In the genomic region with DNA sequence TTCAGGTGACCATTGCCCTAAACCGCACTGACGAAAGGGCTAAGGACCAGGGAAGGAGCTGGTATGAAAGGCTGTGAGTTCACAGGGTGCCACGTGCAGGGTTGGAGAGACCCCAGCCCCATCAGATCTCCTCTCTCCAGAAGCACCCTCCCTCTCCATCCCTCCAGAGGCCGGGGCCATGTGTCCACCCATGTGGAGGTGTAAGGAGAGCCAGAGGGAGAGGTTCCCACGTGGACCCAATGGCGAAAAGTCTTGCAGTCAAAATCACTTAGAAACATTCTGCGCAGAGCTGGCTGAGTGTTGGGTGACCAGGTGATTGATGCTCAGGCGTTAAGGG, we compare ENCODE assay signal across 2 cellular contexts.
TF ChIP-seq lines count a peak whose summit lies in the region.

No MANE protein-coding gene starts in this region.

TF ChIP-seq in H1, 55 proteins besides CTCF, POLR2A, EP300 and RAD21:
- TF ChIP-seq, protein P1, sequence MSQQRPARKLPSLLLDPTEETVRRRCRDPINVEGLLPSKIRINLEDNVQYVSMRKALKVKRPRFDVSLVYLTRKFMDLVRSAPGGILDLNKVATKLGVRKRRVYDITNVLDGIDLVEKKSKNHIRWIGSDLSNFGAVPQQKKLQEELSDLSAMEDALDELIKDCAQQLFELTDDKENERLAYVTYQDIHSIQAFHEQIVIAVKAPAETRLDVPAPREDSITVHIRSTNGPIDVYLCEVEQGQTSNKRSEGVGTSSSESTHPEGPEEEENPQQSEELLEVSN (IDR thresholded peaks at IDR 0.05): no peak
- TF ChIP-seq TAF7 (optimal IDR thresholded peaks at IDR 0.05; ENCODE audit: borderline replicate concordance, low read depth, low read length): no peak
- no peak for TF ChIP-seq CHD2 (IDR thresholded peaks at IDR 0.05; ENCODE audit: low read length)
- TF ChIP-seq TEAD4 (IDR thresholded peaks at IDR 0.05; ENCODE audit: low read depth, low read length): no peak
- no peak for TF ChIP-seq ASH2L (IDR thresholded peaks at IDR 0.05; ENCODE audit: low read length)
- no peak for TF ChIP-seq SIX5 (IDR thresholded peaks at IDR 0.05; ENCODE audit: low read depth, low read length)
- TF ChIP-seq CHD1 (IDR thresholded peaks at IDR 0.05; ENCODE audit: low read depth, low read length): no peak
- TF ChIP-seq CREB1 (IDR thresholded peaks at IDR 0.05): no peak
- TF ChIP-seq, protein P2, sequence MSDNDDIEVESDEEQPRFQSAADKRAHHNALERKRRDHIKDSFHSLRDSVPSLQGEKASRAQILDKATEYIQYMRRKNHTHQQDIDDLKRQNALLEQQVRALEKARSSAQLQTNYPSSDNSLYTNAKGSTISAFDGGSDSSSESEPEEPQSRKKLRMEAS (IDR thresholded peaks at IDR 0.05): peak; percentile 76
- TF ChIP-seq SAP30 (IDR thresholded peaks at IDR 0.05; ENCODE audit: insufficient read depth, insufficient replicate concordance, low read length): peak; percentile 33
- TF ChIP-seq, protein P3, sequence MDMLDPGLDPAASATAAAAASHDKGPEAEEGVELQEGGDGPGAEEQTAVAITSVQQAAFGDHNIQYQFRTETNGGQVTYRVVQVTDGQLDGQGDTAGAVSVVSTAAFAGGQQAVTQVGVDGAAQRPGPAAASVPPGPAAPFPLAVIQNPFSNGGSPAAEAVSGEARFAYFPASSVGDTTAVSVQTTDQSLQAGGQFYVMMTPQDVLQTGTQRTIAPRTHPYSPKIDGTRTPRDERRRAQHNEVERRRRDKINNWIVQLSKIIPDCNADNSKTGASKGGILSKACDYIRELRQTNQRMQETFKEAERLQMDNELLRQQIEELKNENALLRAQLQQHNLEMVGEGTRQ (IDR thresholded peaks at IDR 0.05; ENCODE audit: low read length): peak; percentile 27; the same call in 1 of the 2 replicates
- no peak for TF ChIP-seq RXRA (IDR thresholded peaks at IDR 0.05; ENCODE audit: insufficient read depth, low read depth, low read length)
- TF ChIP-seq TBP (IDR thresholded peaks at IDR 0.05; ENCODE audit: low read depth, low read length): peak; percentile 21; the same call in 1 of the 2 replicates
- TF ChIP-seq SUZ12 (IDR thresholded peaks at IDR 0.05; ENCODE audit: low read length): no peak
- TF ChIP-seq TAF1 (IDR thresholded peaks at IDR 0.05; ENCODE audit: low read depth, low read length): 0 out of 2 replicates have a peak, but pooled peaks have one; percentile 6
TF ChIP-seq in H1: peak in this region for 5.

TF ChIP-seq in neural cell, 6 proteins besides CTCF, POLR2A, EP300 and RAD21 (continued from another document):
- TF ChIP-seq, protein P4, sequence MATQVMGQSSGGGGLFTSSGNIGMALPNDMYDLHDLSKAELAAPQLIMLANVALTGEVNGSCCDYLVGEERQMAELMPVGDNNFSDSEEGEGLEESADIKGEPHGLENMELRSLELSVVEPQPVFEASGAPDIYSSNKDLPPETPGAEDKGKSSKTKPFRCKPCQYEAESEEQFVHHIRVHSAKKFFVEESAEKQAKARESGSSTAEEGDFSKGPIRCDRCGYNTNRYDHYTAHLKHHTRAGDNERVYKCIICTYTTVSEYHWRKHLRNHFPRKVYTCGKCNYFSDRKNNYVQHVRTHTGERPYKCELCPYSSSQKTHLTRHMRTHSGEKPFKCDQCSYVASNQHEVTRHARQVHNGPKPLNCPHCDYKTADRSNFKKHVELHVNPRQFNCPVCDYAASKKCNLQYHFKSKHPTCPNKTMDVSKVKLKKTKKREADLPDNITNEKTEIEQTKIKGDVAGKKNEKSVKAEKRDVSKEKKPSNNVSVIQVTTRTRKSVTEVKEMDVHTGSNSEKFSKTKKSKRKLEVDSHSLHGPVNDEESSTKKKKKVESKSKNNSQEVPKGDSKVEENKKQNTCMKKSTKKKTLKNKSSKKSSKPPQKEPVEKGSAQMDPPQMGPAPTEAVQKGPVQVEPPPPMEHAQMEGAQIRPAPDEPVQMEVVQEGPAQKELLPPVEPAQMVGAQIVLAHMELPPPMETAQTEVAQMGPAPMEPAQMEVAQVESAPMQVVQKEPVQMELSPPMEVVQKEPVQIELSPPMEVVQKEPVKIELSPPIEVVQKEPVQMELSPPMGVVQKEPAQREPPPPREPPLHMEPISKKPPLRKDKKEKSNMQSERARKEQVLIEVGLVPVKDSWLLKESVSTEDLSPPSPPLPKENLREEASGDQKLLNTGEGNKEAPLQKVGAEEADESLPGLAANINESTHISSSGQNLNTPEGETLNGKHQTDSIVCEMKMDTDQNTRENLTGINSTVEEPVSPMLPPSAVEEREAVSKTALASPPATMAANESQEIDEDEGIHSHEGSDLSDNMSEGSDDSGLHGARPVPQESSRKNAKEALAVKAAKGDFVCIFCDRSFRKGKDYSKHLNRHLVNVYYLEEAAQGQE (IDR thresholded peaks at IDR 0.05; ENCODE audit: borderline replicate concordance): no peak
- TF ChIP-seq TAF1 (IDR thresholded peaks at IDR 0.05; ENCODE audit: low read depth): no peak
